ENCODE assay signal across 19 cellular contexts in the genomic region with DNA sequence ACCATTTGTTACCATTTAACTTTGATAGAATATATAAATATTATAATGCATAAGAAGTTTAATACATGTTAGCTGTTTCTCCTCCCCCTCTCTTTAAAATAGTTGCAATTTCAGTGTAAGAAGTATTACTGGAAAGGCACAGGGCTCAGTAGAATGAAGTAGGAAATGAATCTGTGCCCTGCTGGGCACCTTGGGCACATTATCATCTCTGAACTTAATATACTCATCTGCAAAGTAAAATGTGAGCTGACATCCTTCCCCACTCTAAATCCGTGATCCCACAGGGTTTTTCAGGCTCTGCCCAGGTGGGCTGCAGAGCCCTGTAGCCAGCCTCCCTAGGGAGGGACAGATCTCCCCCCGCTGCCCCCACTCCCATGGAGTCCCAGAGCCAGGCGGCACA.
"Had no signal": no experiment of that assay in that cellular context is flagged by ENCODE, and none has a peak within 500 bp of the region (broad histone marks: within the 10 kb centered on the region; RNA-seq: fewer than 3 reads in every experiment).

No MANE protein-coding gene starts in this region.

- H3K27ac Mint-ChIP-seq: endodermal cell, nephron had no signal

- H3K4me3 ChIP-seq: colonic mucosa, sigmoid colon, upper lobe of right lung had no signal

- H3K4me1 ChIP-seq: foreskin keratinocyte had no signal

- H3K9me3 Mint-ChIP-seq: endodermal cell, nephron had no signal

- H3K27ac ChIP-seq: brain microvascular endothelial cell, colonic mucosa, epithelial cell of prostate, foreskin keratinocyte, sigmoid colon, upper lobe of right lung had no signal

- ATAC-seq: activated CD4-positive, CD25-positive, alpha-beta regulatory T cell treated with anti-CD3 and anti-CD28 coated beads, Interleukin-2, amount 50 U/mL, for 24 hours; foreskin keratinocyte; left cardiac atrium; upper lobe of right lung had no signal

- DNase-seq: anterior cingulate cortex; brain microvascular endothelial cell; central memory CD4-positive, alpha-beta T cell; colonic mucosa; endodermal cell; foreskin keratinocyte; hippocampal formation; left cardiac atrium; mesendoderm; nucleus accumbens; sigmoid colon; stimulated activated CD4-positive, alpha-beta T cell treated with anti-CD3 and anti-CD28 coated beads, Interleukin-4, amount 100 ng/mL, for 4 hours; stimulated activated naive CD4-positive, alpha-beta T cell; SW 1271; T1000; upper lobe of right lung had no signal

- H3K27me3 ChIP-seq: colonic mucosa, foreskin keratinocyte, sigmoid colon, upper lobe of right lung had no signal

- H3K36me3 ChIP-seq: brain microvascular endothelial cell, colonic mucosa had no signal

- H3K4me3 Mint-ChIP-seq: endodermal cell, nephron had no signal

- H3K9me3 ChIP-seq: colonic mucosa, sigmoid colon, upper lobe of right lung had no signal
